ENCODE assay signal across 8 cellular contexts in genomic region chr5:141199359-141200235, GRCh38. TPM values are rescaled to one million over a fixed set of nuclear protein-coding genes. Genes with fewer than 3 reads are reported as not detected.
DNase-seq lines count a peak whose midpoint lies in the region; ATAC-seq, FAIRE-seq and TF ChIP-seq lines count a peak whose summit lies in the region.

Gene PCDHB11 (plus strand): TSS chr5:141199627. CDS start chr5:141199775, 148 bp downstream.

- H3K4me3 ChIP-seq in SJCRH30, result peak within 1 kb of the TSS; percentile 62

- H3K27me3 ChIP-seq in SJCRH30, result no peaks in the 10 kb centered on the region

- no peak for ATAC-seq in HG03196 (IDR thresholded peaks at IDR 0.05; ENCODE audit: unreplicated experiment)
- no peak for ATAC-seq in GM18858 (IDR thresholded peaks at IDR 0.05; ENCODE audit: unreplicated experiment)
- ATAC-seq in GM21447 (IDR thresholded peaks at IDR 0.05; ENCODE audit: unreplicated experiment), result no peak
- ATAC-seq in HG03442 (IDR thresholded peaks at IDR 0.05; ENCODE audit: unreplicated experiment), result no peak

- no peaks in the 10 kb centered on the region for H3K36me3 ChIP-seq in SJCRH30

- no peak for DNase-seq in D721Med (ENCODE audit: insufficient read length, low spot score)
- DNase-seq in LHCN-M2 (ENCODE audit: low read depth), result peak; percentile 33
- peak; percentile 35 to 82 for DNase-seq in SJCRH30
- peak; percentile 23 for DNase-seq in myocyte (ENCODE audit: low read depth)

- no peaks in the 10 kb centered on the region; the same call in 1 of the 2 replicates for H3K9me3 ChIP-seq in SJCRH30 (replicated peaks)

- no peaks in the 10 kb centered on the region for H3K4me1 ChIP-seq in SJCRH30

- TF ChIP-seq CTCF in D721Med (IDR thresholded peaks at IDR 0.05; ENCODE audit: insufficient read depth, missing control alignments), result peak; percentile 21

- FAIRE-seq in D721Med (lab: Jason Lieb, UNC), result peak; percentile 95

- H3K27ac ChIP-seq in SJCRH30, result peak within 1 kb of the TSS; percentile 46

RNA-seq across cellular contexts. Expression of gene PCDHB11, which starts in this region (rescaled TPM):
- 0.77 and 1.5 TPM in 2 replicates for total RNA-seq in LHCN-M2 (2014; rRNA removed)
- polyA plus RNA-seq in LHCN-M2 (2012), result 0.43 TPM
- 8.9 and 9.8 TPM in 2 replicates for total RNA-seq in SJCRH30 (2014; rRNA removed; shearing (Covaris generic))
- total RNA-seq in myocyte, result 3.9 and 5.3 TPM in 2 replicates
- 1.3 TPM for polyA plus RNA-seq in myocyte (2012)
